13 cellular contexts compared by ENCODE assay signal in genomic region chr9:121622842-121623203, GRCh38. TPM values are rescaled to one million over a fixed set of nuclear protein-coding genes. Genes with fewer than 3 reads are reported as not detected.
DNase-seq lines count a peak whose midpoint lies in the region; ATAC-seq, FAIRE-seq and TF ChIP-seq lines count a peak whose summit lies in the region.
"Had no signal": no experiment of that assay in that cellular context is flagged by ENCODE, and none has a peak within 500 bp of the region (broad histone marks: within the 10 kb centered on the region; RNA-seq: fewer than 3 reads in every experiment).

No MANE protein-coding gene starts in this region.

- no peaks in the 10 kb centered on the region for H3K36me3 Mint-ChIP-seq in GM23338 (ENCODE audit: low read depth)
- H3K36me3 Mint-ChIP-seq: activated naive CD8-positive, alpha-beta T cell treated with anti-CD3 and anti-CD28 coated beads for 36 hours; natural killer cell had no signal

- no peaks in the 10 kb centered on the region for H3K27me3 Mint-ChIP-seq in GM23338 (ENCODE audit: insufficient read depth, low read depth, poor library complexity)

- peaks cover 12% of the 10 kb centered on the region; the same call in 2 of the 3 replicates for H3K4me1 Mint-ChIP-seq in GM23338
- H3K4me1 Mint-ChIP-seq: activated naive CD8-positive, alpha-beta T cell treated with anti-CD3 and anti-CD28 coated beads for 36 hours; natural killer cell had no signal

- H3K9me2 ChIP-seq in GM23338 (ENCODE audit: insufficient read depth) = no peaks in the 10 kb centered on the region

- no peaks in the 10 kb centered on the region for H3K9me3 Mint-ChIP-seq in GM23338
- H3K9me3 Mint-ChIP-seq: activated naive CD8-positive, alpha-beta T cell treated with anti-CD3 and anti-CD28 coated beads for 36 hours; natural killer cell had no signal

- no peak overlapping the region for H2AFZ ChIP-seq in GM23338

- no peaks in the 10 kb centered on the region for H3F3A ChIP-seq in GM23338 (replicated peaks; ENCODE audit: low read depth)

- no peak overlapping the region for H3K4me2 ChIP-seq in GM23338

- no peaks in the 10 kb centered on the region for H3K9me3 ChIP-seq in psoas muscle

- H3K4me3 ChIP-seq in AG10803 (ENCODE audit: low read length) = no peak overlapping the region
- no peak overlapping the region for H3K4me3 ChIP-seq in GM23338
- H3K4me3 ChIP-seq in fibroblast of mammary gland (ENCODE audit: control insufficient read depth, low read depth, low read length) = no peak overlapping the region
- H3K4me3 ChIP-seq in psoas muscle = no peak overlapping the region

- WGBS in psoas muscle, 3 donors = 73 to 86% (median 74%) methylated on average over 6 of the region's 6 CpGs

- DNase-seq in AG10803 (ENCODE audit: low read depth) = peak; percentile 57
- DNase-seq in GM23338 (ENCODE audit: low spot score) = no peak
- peak; percentile 22 for DNase-seq in fibroblast of mammary gland (ENCODE audit: low read depth)
- DNase-seq in psoas muscle = no peak
- DNase-seq in GM03348 (ENCODE audit: low spot score) = no peak
- no peak for DNase-seq in AG08396 (ENCODE audit: low spot score)
- DNase-seq in frontal cortex (ENCODE audit: low spot score in 2 of 2) = no peak
- no peak for DNase-seq in cerebellar nuclear complex (lab: John Stamatoyannopoulos, UW)
- DNase-seq: activated CD4-positive, CD25-positive, alpha-beta regulatory T cell treated with anti-CD3 and anti-CD28 coated beads, Interleukin-2, amount 50 U/mL, for 72 hours; activated naive CD8-positive, alpha-beta T cell treated with anti-CD3 and anti-CD28 coated beads for 36 hours; brain microvascular endothelial cell; natural killer cell; NCI-H748 treated with DMSO at 0.1 percent for 48 hours had no signal

- H3K79me2 ChIP-seq in GM23338 (replicated peaks; ENCODE audit: insufficient read depth) = 0 out of 2 replicates have a peak, but pooled peaks cover 8% of the 10 kb centered on the region

- peaks cover 23% of the 10 kb centered on the region for H4K20me1 ChIP-seq in GM23338 (replicated peaks; ENCODE audit: insufficient read depth)

- H3K27me3 ChIP-seq in GM23338 (ENCODE audit: insufficient read depth) = no peaks in the 10 kb centered on the region
- H3K27me3 ChIP-seq in psoas muscle (ENCODE audit: insufficient read depth in 3 of 3, low read length in 2 of 3) = no peaks in the 10 kb centered on the region
- H3K27me3 ChIP-seq: brain microvascular endothelial cell had no signal

- H3K4me1 ChIP-seq in GM23338 (ENCODE audit: insufficient read depth) (no peaks in the 10 kb centered on the region), psoas muscle (peaks cover 38% of the 10 kb centered on the region)

- intact Hi-C loops in psoas muscle (cut with DNase I) = no loop called here

- H3K27ac Mint-ChIP-seq in GM23338 = 0 out of 2 replicates have a peak overlapping the region, but pooled peaks have one; percentile 4
- H3K27ac Mint-ChIP-seq: activated naive CD8-positive, alpha-beta T cell treated with anti-CD3 and anti-CD28 coated beads for 36 hours; natural killer cell had no signal

- no peak overlapping the region for H3K4me3 Mint-ChIP-seq in GM23338
- H3K4me3 Mint-ChIP-seq: activated naive CD8-positive, alpha-beta T cell treated with anti-CD3 and anti-CD28 coated beads for 36 hours; natural killer cell had no signal

- H3K27ac ChIP-seq in GM23338 (ENCODE audit: low read depth) (no peak overlapping the region), psoas muscle (peak overlapping the region; percentile 86)
- H3K27ac ChIP-seq: brain microvascular endothelial cell had no signal

- TF ChIP-seq CTCF in AG10803 (conservative IDR thresholded peaks at IDR 0.05; ENCODE audit: low read length) = no peak
- TF ChIP-seq CTCF in GM23338 (conservative IDR thresholded peaks at IDR 0.05; ENCODE audit: low read depth in 2 of 2) = no peak
- no peak for TF ChIP-seq CTCF in fibroblast of mammary gland (conservative IDR thresholded peaks at IDR 0.05; ENCODE audit: control insufficient read depth, insufficient read depth, low read depth, low read length)
- no peak for TF ChIP-seq CTCF in psoas muscle (IDR thresholded peaks at IDR 0.05)

- no peak for ATAC-seq in GM23338
- ATAC-seq in psoas muscle = peak; percentile 23 to 55 (median 33)
- ATAC-seq: natural killer cell had no signal

- FAIRE-seq in frontal cortex (lab: Jason Lieb, UNC) = no peak

- H3K36me3 ChIP-seq in GM23338 (ENCODE audit: insufficient read depth) = no peaks in the 10 kb centered on the region
- H3K36me3 ChIP-seq in psoas muscle (ENCODE audit: insufficient read depth in 1 of 2, low read depth in 1 of 2) = no peaks in the 10 kb centered on the region
- H3K36me3 ChIP-seq: brain microvascular endothelial cell had no signal

TF ChIP-seq in GM23338, 12 proteins besides CTCF, POLR2A, EP300 and RAD21 (continues in another document):
- TF ChIP-seq ETS1 (IDR thresholded peaks at IDR 0.05) (no peak), STAT1 (IDR thresholded peaks at IDR 0.05; ENCODE audit: unreplicated experiment) (no peak), EZH2 (IDR thresholded peaks at IDR 0.05; ENCODE audit: low read depth, unreplicated experiment) (no peak), NANOG (IDR thresholded peaks at IDR 0.05; ENCODE audit: borderline replicate concordance) (no peak), ZNF331 (CRISPR knock-in tag; IDR thresholded peaks at IDR 0.05; ENCODE audit: low read depth) (no peak), ZNF114 (CRISPR knock-in tag; IDR thresholded peaks at IDR 0.05) (no peak), JUNB (IDR thresholded peaks at IDR 0.05; ENCODE audit: unreplicated experiment) (no peak), REST (IDR thresholded peaks at IDR 0.05; ENCODE audit: unreplicated experiment) (no peak), CREB1 (CRISPR knock-in tag; IDR thresholded peaks at IDR 0.05; ENCODE audit: low read depth) (no peak)

RNA-seq across cellular contexts. Expression of gene DAB2IP, which starts 28.6 kb away (rescaled TPM):
- 35.1 and 42.8 TPM in 2 replicates for total RNA-seq in GM23338 (2014; rRNA removed; shearing (Covaris generic))
- 8.9 and 11.4 TPM in 2 replicates for polyA plus RNA-seq in GM23338 (2016; fragmentation: Nextera tagmentation; extraction: Ambion mirVana)
- total RNA-seq in psoas muscle = 10 to 100 TPM; 33.4 to 66.2 (median 50.7) TPM
- polyA plus RNA-seq in psoas muscle = 10 to 100 TPM; 14.1 to 18.7 (median 14.4) TPM
- 12.6 TPM for total RNA-seq in frontal cortex

Comparison
In these comparisons a context has a peak if more than half of its experiments do, and no peak if none do; other contexts are left out.
1. DNase-seq: peak in AG10803 (single experiment) and fibroblast of mammary gland (single experiment); none in GM23338 (single experiment), psoas muscle (0 of 2), GM03348 (single experiment), AG08396 (single experiment), frontal cortex (0 of 2) and cerebellar nuclear complex (0 of 2).